8 cellular contexts compared by ENCODE assay signal in genomic region chrX:17591741-17592110, GRCh38.
DNase-seq lines count a peak whose midpoint lies in the region; ATAC-seq and TF ChIP-seq lines count a peak whose summit lies in the region.

No MANE protein-coding gene starts in this region.

- H3K27me3 ChIP-seq in right cardiac atrium (ENCODE audit: control insufficient read depth, insufficient read depth) (no peaks in the 10 kb centered on the region), Caco-2 (replicated peaks; ENCODE audit: control insufficient read depth, insufficient read depth, low read length) (no peaks in the 10 kb centered on the region; the same call in 1 of the 2 replicates)

- CTCF ChIA-PET in Caco-2 (lab: Charles Lee) = interaction anchor here (0.6 to 1.0 kb wide), 3 partner anchors 10 to 509 kb away, joined by 3 to 4 read pairs (median 3); no protein-coding TSS in a partner anchor

- H3K4me1 Mint-ChIP-seq in activated T-helper 17 cell treated with anti-CD3 and anti-CD28 coated beads, Interleukin-2, amount 50 U/mL, for 72 hours = no peaks in the 10 kb centered on the region
- H3K4me1 Mint-ChIP-seq in Caco-2 (ENCODE audit: low read depth, unreplicated experiment) = peaks cover 13% of the 10 kb centered on the region

- 39% methylated on average over 4 of the region's 4 CpGs for WGBS in right cardiac atrium

- H3K9me3 Mint-ChIP-seq in activated T-helper 17 cell treated with anti-CD3 and anti-CD28 coated beads, Interleukin-2, amount 50 U/mL, for 72 hours = no peaks in the 10 kb centered on the region
- H3K9me3 Mint-ChIP-seq in Caco-2 (ENCODE audit: unreplicated experiment) = no peaks in the 10 kb centered on the region

- intact Hi-C loops in right cardiac atrium (cut with DNase I) = loop anchor here in 2 of 4 donors (10.0 kb wide), 2 partner anchors 57 to 347 kb away; no protein-coding TSS in a partner anchor
- intact Hi-C loops in Caco-2 (cut with micrococcal nuclease; ENCODE audit: unreplicated experiment) = loop anchor here (1.0 kb wide), 4 partner anchors 56 to 349 kb away; no protein-coding TSS in a partner anchor

- TF ChIP-seq CTCF in Caco-2 (IDR thresholded peaks at IDR 0.05; ENCODE audit: insufficient read depth in 1 of 2, low read depth in 1 of 2, low read length in 1 of 2, severe bottlenecking in 1 of 2, unreplicated experiment in 1 of 2) = no peak

- POLR2A ChIA-PET in Caco-2 (lab: Charles Lee) = no interaction called here

- peak; percentile 62 for DNase-seq in A172 (ENCODE audit: low spot score)
- no peak for DNase-seq in right cardiac atrium
- DNase-seq in superior temporal gyrus (ENCODE audit: extremely low spot score) = no peak
- DNase-seq in Caco-2 = no peak
- no peak for DNase-seq in NCI-H510A treated with DMSO at 0.1 percent for 48 hours (lab: John Stamatoyannopoulos, UW)

- H3K36me3 Mint-ChIP-seq in activated T-helper 17 cell treated with anti-CD3 and anti-CD28 coated beads, Interleukin-2, amount 50 U/mL, for 72 hours (ENCODE audit: low read depth) = no peaks in the 10 kb centered on the region
- peaks cover 5% of the 10 kb centered on the region for H3K36me3 Mint-ChIP-seq in Caco-2 (ENCODE audit: insufficient read depth, unreplicated experiment)

- no peak overlapping the region for H3K27ac ChIP-seq in right cardiac atrium (ENCODE audit: low read length)

- peaks cover 3% of the 10 kb centered on the region for H3K27me3 Mint-ChIP-seq in activated T-helper 17 cell treated with anti-CD3 and anti-CD28 coated beads, Interleukin-2, amount 50 U/mL, for 72 hours
- no peaks in the 10 kb centered on the region for H3K27me3 Mint-ChIP-seq in Caco-2 (ENCODE audit: insufficient read depth, unreplicated experiment)

- H3K4me3 ChIP-seq in right cardiac atrium (ENCODE audit: low read length) (no peak overlapping the region), Caco-2 (ENCODE audit: low read depth, low read length) (no peak overlapping the region)

- H3K27ac Mint-ChIP-seq in activated T-helper 17 cell treated with anti-CD3 and anti-CD28 coated beads, Interleukin-2, amount 50 U/mL, for 72 hours = no peak overlapping the region
- no peak overlapping the region for H3K27ac Mint-ChIP-seq in Caco-2 (ENCODE audit: unreplicated experiment)

- BruUV-seq in Caco-2 (replicated peaks; lab: Mats Ljungman, UMichigan) = no TSS peak

- no peaks in the 10 kb centered on the region for H3K36me3 ChIP-seq in Caco-2 (ENCODE audit: control insufficient read depth, insufficient read depth, low read length)

- H3K9me3 ChIP-seq in right cardiac atrium (ENCODE audit: control insufficient read depth, low read length) = no peaks in the 10 kb centered on the region
- H3K9me3 ChIP-seq in Caco-2 = no peaks in the 10 kb centered on the region

- H3K4me3 Mint-ChIP-seq in activated T-helper 17 cell treated with anti-CD3 and anti-CD28 coated beads, Interleukin-2, amount 50 U/mL, for 72 hours = no peak overlapping the region
- no peak overlapping the region for H3K4me3 Mint-ChIP-seq in Caco-2 (ENCODE audit: unreplicated experiment)

- H3K4me1 ChIP-seq in right cardiac atrium (ENCODE audit: control insufficient read depth, insufficient read depth, low read length) = peaks cover 5% of the 10 kb centered on the region
- H3K4me1 ChIP-seq in Caco-2 = peaks cover 10% of the 10 kb centered on the region

- ATAC-seq in GM19397 (IDR thresholded peaks at IDR 0.05; ENCODE audit: unreplicated experiment) (peak; percentile 40), right cardiac atrium (peak; percentile 62 to 71), HG02973 (IDR thresholded peaks at IDR 0.05; ENCODE audit: unreplicated experiment) (no peak)
- ATAC-seq in activated T-helper 17 cell treated with anti-CD3 and anti-CD28 coated beads, Interleukin-2, amount 50 U/mL, for 72 hours (replicated peaks) = peak; percentile 21
